ENCODE assay signal across 16 cellular contexts in genomic region chr6:160160450-160160849, GRCh38. TPM values are rescaled to one million over a fixed set of nuclear protein-coding genes. Genes with fewer than 3 reads are reported as not detected.
DNase-seq lines count a peak whose midpoint lies in the region; ATAC-seq and TF ChIP-seq lines count a peak whose summit lies in the region.
"Had no signal": no experiment of that assay in that cellular context is flagged by ENCODE, and none has a peak within 500 bp of the region (broad histone marks: within the 10 kb centered on the region; RNA-seq: fewer than 3 reads in every experiment).

No MANE protein-coding gene starts in this region.

- DNase-seq in AG04450 (ENCODE audit: low read depth, low spot score) (no peak), LHCN-M2 (ENCODE audit: low read depth) (peak; percentile 14), body of pancreas (peak in 3 of 4 donors; percentile 43 to 64 (median 50)), mesothelial cell of epicardium (ENCODE audit: low spot score in 2 of 2, unreplicated experiment in 2 of 2) (no peak), kidney glomerular epithelial cell (lab: John Stamatoyannopoulos, UW) (no peak), NCI-H1417 treated with DMSO at 0.1 percent for 48 hours (lab: John Stamatoyannopoulos, UW) (no peak), GOT3 (lab: John Stamatoyannopoulos, UW) (no peak)
- DNase-seq: activated CD8-positive, alpha-beta memory T cell treated with anti-CD3 and anti-CD28 coated beads, Interleukin-2, amount 50 U/mL, for 4 hours; cortex of kidney; NCI-H1436; SIG-M5; stimulated activated CD4-positive, alpha-beta T cell treated with anti-CD3 and anti-CD28 coated beads, Interleukin-4, amount 100 ng/mL, for 1 hour had no signal

- no peak overlapping the region for H3K27ac ChIP-seq in AG04450 (ENCODE audit: low read depth, low read length)
- no peak overlapping the region for H3K27ac ChIP-seq in body of pancreas
- H3K27ac ChIP-seq: BLaER1 treated with 17β-estradiol and CSF1 and Interleukin-3, amounts not matched to agents 10 nM and 100 nM had no signal

- intact Hi-C loops in body of pancreas (cut with DNase I) = no loop called here

- H3K36me3 ChIP-seq in body of pancreas (replicated peaks in 1 of 2; ENCODE audit: insufficient read depth in 1 of 2, low read depth in 2 of 2) = no peaks in the 10 kb centered on the region

- no peaks in the 10 kb centered on the region for H3K27me3 ChIP-seq in AG04450 (ENCODE audit: control insufficient read depth, insufficient read depth, low read length)
- no peaks in the 10 kb centered on the region for H3K27me3 ChIP-seq in body of pancreas
- H3K27me3 ChIP-seq: BLaER1 treated with 17β-estradiol and CSF1 and Interleukin-3, amounts not matched to agents 10 nM and 100 nM had no signal

- H3K4me1 ChIP-seq in body of pancreas = peaks cover 19% of the 10 kb centered on the region
- H3K4me1 ChIP-seq: BLaER1 treated with 17β-estradiol and CSF1 and Interleukin-3, amounts not matched to agents 10 nM and 100 nM had no signal

- peak overlapping the region; percentile 36 for H3K27ac Mint-ChIP-seq in mesothelial cell of epicardium
- H3K27ac Mint-ChIP-seq: activated naive CD8-positive, alpha-beta T cell; stimulated activated effector memory CD8-positive, alpha-beta T cell treated with anti-CD3 and anti-CD28 coated beads, Interleukin-12 subunit alpha, Interleukin-12 subunit beta, amount 100 ng/mL, for 72 hours had no signal

- ATAC-seq in body of pancreas (peak; percentile 55), HG02970 (IDR thresholded peaks at IDR 0.05; ENCODE audit: low FRiP score, unreplicated experiment) (no peak)
- ATAC-seq: stimulated activated effector memory CD8-positive, alpha-beta T cell treated with anti-CD3 and anti-CD28 coated beads, Interleukin-12 subunit alpha, Interleukin-12 subunit beta, amount 100 ng/mL, for 72 hours had no signal

- no peak overlapping the region for H3K4me3 Mint-ChIP-seq in mesothelial cell of epicardium
- H3K4me3 Mint-ChIP-seq: activated naive CD8-positive, alpha-beta T cell; stimulated activated effector memory CD8-positive, alpha-beta T cell treated with anti-CD3 and anti-CD28 coated beads, Interleukin-12 subunit alpha, Interleukin-12 subunit beta, amount 100 ng/mL, for 72 hours had no signal

- H3K36me3 Mint-ChIP-seq in mesothelial cell of epicardium = peaks cover 10% of the 10 kb centered on the region
- H3K36me3 Mint-ChIP-seq: stimulated activated effector memory CD8-positive, alpha-beta T cell treated with anti-CD3 and anti-CD28 coated beads, Interleukin-12 subunit alpha, Interleukin-12 subunit beta, amount 100 ng/mL, for 72 hours had no signal

- CTCF ChIA-PET in AG04450 (lab: Charles Lee) = no interaction called here

- WGBS in body of pancreas, 2 donors = 30 to 37% methylated on average over 6 of the region's 6 CpGs

- H3K9me3 ChIP-seq in AG04450 (ENCODE audit: control insufficient read depth, insufficient read depth, low read length) = no peaks in the 10 kb centered on the region
- no peaks in the 10 kb centered on the region for H3K9me3 ChIP-seq in body of pancreas
- H3K9me3 ChIP-seq: BLaER1 treated with 17β-estradiol and CSF1 and Interleukin-3, amounts not matched to agents 10 nM and 100 nM had no signal

- H3K9me3 Mint-ChIP-seq in mesothelial cell of epicardium = peaks cover 4% of the 10 kb centered on the region
- H3K9me3 Mint-ChIP-seq: stimulated activated effector memory CD8-positive, alpha-beta T cell treated with anti-CD3 and anti-CD28 coated beads, Interleukin-12 subunit alpha, Interleukin-12 subunit beta, amount 100 ng/mL, for 72 hours had no signal

- POLR2A ChIA-PET in AG04450 (lab: Yijun Ruan, JAX) = no interaction called here

- H3K4me3 ChIP-seq in AG04450 (ENCODE audit: low read depth, low read length) (no peak overlapping the region), body of pancreas (no peak overlapping the region)
- H3K4me3 ChIP-seq: BLaER1 treated with 17β-estradiol and CSF1 and Interleukin-3, amounts not matched to agents 10 nM and 100 nM had no signal

- TF ChIP-seq POLR2A in body of pancreas (IDR thresholded peaks at IDR 0.05) = no peak

- H3K4me1 Mint-ChIP-seq in mesothelial cell of epicardium = peaks cover 11% of the 10 kb centered on the region
- H3K4me1 Mint-ChIP-seq: stimulated activated effector memory CD8-positive, alpha-beta T cell treated with anti-CD3 and anti-CD28 coated beads, Interleukin-12 subunit alpha, Interleukin-12 subunit beta, amount 100 ng/mL, for 72 hours had no signal

- TF ChIP-seq CTCF in AG04450 (IDR thresholded peaks at IDR 0.05; ENCODE audit: low read depth, low read length) (peak; percentile 19; the same call in 1 of the 2 replicates), body of pancreas (IDR thresholded peaks at IDR 0.05) (peak in 5 of 7 experiments; percentile 8 to 53 (median 43)), mesothelial cell of epicardium (IDR thresholded peaks at IDR 0.05; ENCODE audit: unreplicated experiment) (no peak)

- no peaks in the 10 kb centered on the region for H3K27me3 Mint-ChIP-seq in mesothelial cell of epicardium (ENCODE audit: low read depth)

RNA-seq across cellular contexts. Expression of gene SLC22A1, which starts 38.8 kb away (rescaled TPM):
- 0.10 and 0.36 TPM in 2 replicates for polyA plus RNA-seq in AG04450 (2011; rRNA removed)
- polyA minus RNA-seq in AG04450 (2011; rRNA and poly(A)+ RNA removed) = 1.1 and 1.2 TPM in 2 replicates
- total RNA-seq in LHCN-M2 (2014; rRNA removed) (0.17 and 0.19 TPM in 2 replicates), body of pancreas (under 1 TPM; 0.26 to 0.33 TPM), mesothelial cell of epicardium (1.8 to 2.4 TPM (median 2.0 TPM) in 3 replicates)
- polyA plus RNA-seq in LHCN-M2 (2012) = 0.30 TPM

Comparison
In these comparisons a context has a peak if more than half of its experiments do, and no peak if none do; other contexts are left out.
1. DNase-seq: peak in LHCN-M2 (single experiment) and body of pancreas (3 of 4); none in AG04450 (single experiment), mesothelial cell of epicardium (0 of 2), kidney glomerular epithelial cell (single experiment), NCI-H1417 treated with DMSO at 0.1 percent for 48 hours (single experiment) and GOT3 (single experiment).